Comparison of ENCODE assay signal across 9 cellular contexts in genomic region chr5:135457424-135458071, GRCh38. TPM values are rescaled to one million over a fixed set of nuclear protein-coding genes. Genes with fewer than 3 reads are reported as not detected.
DNase-seq lines count a peak whose midpoint lies in the region; ATAC-seq, FAIRE-seq and TF ChIP-seq lines count a peak whose summit lies in the region.
"Had no signal": no experiment of that assay in that cellular context is flagged by ENCODE, and none has a peak within 500 bp of the region (broad histone marks: within the 10 kb centered on the region; RNA-seq: fewer than 3 reads in every experiment).

No MANE protein-coding gene starts in this region.

- no peak overlapping the region for H3K4me3 Mint-ChIP-seq in endodermal cell

- H3K36me3 ChIP-seq in endodermal cell (ENCODE audit: control insufficient read depth, insufficient read depth, low read length): no peaks in the 10 kb centered on the region

- no peak overlapping the region for H3K27ac ChIP-seq in endodermal cell (ENCODE audit: low read depth, low read length)

- H3K27me3 ChIP-seq in endodermal cell (ENCODE audit: control insufficient read depth, insufficient read depth, low read length, poor library complexity, severe bottlenecking): peaks cover 76% of the 10 kb centered on the region

- H3K27ac Mint-ChIP-seq in endodermal cell: no peak overlapping the region

- TF ChIP-seq CTCF in endodermal cell (conservative IDR thresholded peaks at IDR 0.05): peak; percentile 95

- H3K27me3 Mint-ChIP-seq in endodermal cell (ENCODE audit: insufficient read depth): peaks cover 84% of the 10 kb centered on the region

- DNase-seq in ACHN (peak; percentile 50), GM18507 (ENCODE audit: extremely low spot score, insufficient read length, low read depth) (peak; percentile 57), NCI-H526 treated with DMSO at 0.1 percent for 48 hours (lab: John Stamatoyannopoulos, UW) (peak; percentile 0), endodermal cell (peak; percentile 93), myocyte (ENCODE audit: low read depth) (peak; percentile 56)
- peak; percentile 67 to 73 for DNase-seq in activated CD4-positive, alpha-beta T cell treated with anti-CD3 and anti-CD28 coated beads, Interleukin-2, amount 50 U/mL, for 48 hours
- DNase-seq in stimulated activated naive CD4-positive, alpha-beta T cell treated with Interleukin-2 at 50 U/mL for 16 hours (lab: John Stamatoyannopoulos, UW): peak; percentile 30

- H3K4me1 ChIP-seq in endodermal cell (ENCODE audit: control insufficient read depth, insufficient read depth, low read length): no peaks in the 10 kb centered on the region

- H3K9me3 ChIP-seq in endodermal cell (ENCODE audit: control insufficient read depth, low read length): no peaks in the 10 kb centered on the region

- H3K9me3 Mint-ChIP-seq in endodermal cell: no peaks in the 10 kb centered on the region

- H3K4me3 ChIP-seq in endodermal cell (ENCODE audit: low read length): no peak overlapping the region

- peaks cover 4% of the 10 kb centered on the region for H3K4me1 Mint-ChIP-seq in endodermal cell

- H3K36me3 Mint-ChIP-seq in endodermal cell (ENCODE audit: low read depth): no peaks in the 10 kb centered on the region

- H3K9ac ChIP-seq in endodermal cell (ENCODE audit: extremely low read depth, low read length, poor library complexity, severe bottlenecking): no peak overlapping the region

- ATAC-seq in HG03108 (IDR thresholded peaks at IDR 0.05; ENCODE audit: unreplicated experiment): peak; percentile 42

- in situ Hi-C loops in ACHN (cut with HindIII; ENCODE audit: low pct_ligation_motif_present, low pct_unique_long_range_greater_than_20kb, low sequenced_read_pairs): loop anchor here (25.0 kb wide), 1 partner anchor 280 kb away; no protein-coding TSS in a partner anchor

- 52 to 100% methylated on average over 2 to 9 of the region's 9 CpGs for WGBS in endodermal cell (ENCODE audit: insufficient coverage in 1 of 2, insufficient read length in 1 of 2), 2 experiments

- peak; percentile 70 for FAIRE-seq in GM18507 (lab: Jason Lieb, UNC)

RNA-seq across cellular contexts. Expression of gene TIFAB, which starts 5.4 kb away (rescaled TPM):
- total RNA-seq in endodermal cell: not detected
- polyA plus RNA-seq in endodermal cell (2013, experiment 1 of 2): not detected
- polyA plus RNA-seq in endodermal cell (2013, experiment 2 of 2): not detected
- not detected in 2 replicates for total RNA-seq in myocyte
- not detected for polyA plus RNA-seq in myocyte (2012)

RNA-seq across cellular contexts. Expression of gene DCANP1, which starts 10.4 kb away (rescaled TPM):
- total RNA-seq in endodermal cell (not detected), myocyte (not detected in 2 replicates)
- polyA plus RNA-seq in endodermal cell (2013, experiment 1 of 2): not detected
- not detected for polyA plus RNA-seq in endodermal cell (2013, experiment 2 of 2)
- not detected for polyA plus RNA-seq in myocyte (2012)
- total RNA-seq: skeletal muscle tissue had no signal

RNA-seq across cellular contexts. Expression of gene MACROH2A1, which starts 58.5 kb away (rescaled TPM):
- total RNA-seq in endodermal cell (100 to 1,000 TPM; 256 to 288 TPM), myocyte (141 and 165 TPM in 2 replicates)
- polyA plus RNA-seq in endodermal cell (2013, experiment 1 of 2): 253 TPM
- 265 TPM for polyA plus RNA-seq in endodermal cell (2013, experiment 2 of 2)
- 122 TPM for polyA plus RNA-seq in myocyte (2012)

Comparison
In these comparisons a context has a peak if more than half of its experiments do, and no peak if none do; other contexts are left out.
1. DNase-seq: peak in every context shown above with its lines; median percentile 93 in endodermal cell; 70 in activated CD4-positive, alpha-beta T cell treated with anti-CD3 and anti-CD28 coated beads, Interleukin-2, amount 50 U/mL, for 48 hours; 57 in GM18507; 56 in myocyte; 50 in ACHN; 30 in stimulated activated naive CD4-positive, alpha-beta T cell treated with Interleukin-2 at 50 U/mL for 16 hours; 0 in NCI-H526 treated with DMSO at 0.1 percent for 48 hours.